In the genomic region with DNA sequence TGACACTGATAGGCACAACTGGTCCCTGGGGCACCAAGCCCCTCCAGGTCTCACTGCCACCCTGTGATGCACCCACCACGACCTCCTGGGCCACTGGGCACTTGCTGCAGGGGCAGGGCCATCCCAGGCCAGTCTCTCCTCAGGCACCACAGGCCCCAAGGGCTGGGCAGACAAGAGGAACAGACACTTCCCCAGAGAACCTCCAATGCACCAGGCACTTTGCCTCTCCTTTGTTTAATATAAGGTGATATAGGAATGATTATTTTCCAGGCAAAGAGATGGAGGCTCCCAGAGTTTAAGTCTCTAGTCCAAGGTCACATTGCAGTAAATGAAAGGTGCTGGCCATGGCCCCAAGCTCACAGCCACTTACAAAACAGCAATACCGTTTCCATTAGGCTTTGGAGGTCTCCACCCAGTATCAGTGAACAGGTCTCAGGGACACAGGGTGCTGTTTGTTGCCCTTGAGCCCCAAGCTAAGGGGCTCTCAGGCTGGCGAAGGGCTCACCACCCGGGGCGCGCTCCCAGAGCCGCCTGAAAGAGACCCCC, we compare ENCODE assay signal across 8 cellular contexts. TPM values are rescaled to one million over a fixed set of nuclear protein-coding genes. Genes with fewer than 3 reads are reported as not detected.
DNase-seq lines count a peak whose midpoint lies in the region; ATAC-seq and TF ChIP-seq lines count a peak whose summit lies in the region.

No MANE protein-coding gene starts in this region.

- peaks cover 31% of the 10 kb centered on the region for H3K4me1 Mint-ChIP-seq in glutamatergic neuron (ENCODE audit: low read depth, unreplicated experiment)

- H3K4me2 ChIP-seq in skeletal muscle satellite cell (ENCODE audit: low read length) = peak overlapping the region; percentile 81

- H3K36me3 ChIP-seq in SJSA1 (peaks cover 60% of the 10 kb centered on the region), skeletal muscle satellite cell (ENCODE audit: insufficient read depth, low read length) (peaks cover 6% of the 10 kb centered on the region)

- H3K36me3 Mint-ChIP-seq in glutamatergic neuron (ENCODE audit: unreplicated experiment) = no peaks in the 10 kb centered on the region

- peaks cover 20% of the 10 kb centered on the region for H3K9me3 Mint-ChIP-seq in glutamatergic neuron (ENCODE audit: unreplicated experiment)

- H3K4me3 ChIP-seq in SJSA1 (no peak overlapping the region), skeletal muscle satellite cell (ENCODE audit: low read length) (peak overlapping the region; percentile 59)

- no peak for DNase-seq in SJSA1 (ENCODE audit: low read depth in 1 of 2, low spot score in 2 of 2)
- no peak for DNase-seq in glutamatergic neuron
- DNase-seq in activated gamma-delta T cell (lab: John Stamatoyannopoulos, UW) = no peak
- DNase-seq in SHP77 treated with DMSO at 0.1 percent for 48 hours (lab: John Stamatoyannopoulos, UW) = no peak
- no peak for DNase-seq in HK-2 (ENCODE audit: unreplicated experiment)
- no peak for DNase-seq in dedifferentiated amniotic fluid mesenchymal stem cell (ENCODE audit: extremely low spot score)

- peak overlapping the region; percentile 64 for H3K9ac ChIP-seq in skeletal muscle satellite cell (ENCODE audit: low read depth, low read length)

- TF ChIP-seq CTCF in glutamatergic neuron (IDR thresholded peaks at IDR 0.05; ENCODE audit: partially characterized antibody, unreplicated experiment) = no peak

- H3K4me1 ChIP-seq in SJSA1 (replicated peaks) (peaks cover 63% of the 10 kb centered on the region), skeletal muscle satellite cell (ENCODE audit: control insufficient read depth, insufficient read depth, low read length) (peaks cover 46% of the 10 kb centered on the region)

- H3K27ac ChIP-seq in SJSA1 = peak overlapping the region; percentile 81

- peak overlapping the region; percentile 77 for H3K4me3 Mint-ChIP-seq in glutamatergic neuron (ENCODE audit: unreplicated experiment)

- peak; percentile 2 for ATAC-seq in GM21528 (IDR thresholded peaks at IDR 0.05; ENCODE audit: low FRiP score, unreplicated experiment)

- H3K27ac Mint-ChIP-seq in glutamatergic neuron (ENCODE audit: unreplicated experiment) = peak overlapping the region; percentile 12

- H3K9me3 ChIP-seq in SJSA1 (replicated peaks) (no peaks in the 10 kb centered on the region), skeletal muscle satellite cell (replicated peaks; ENCODE audit: low read length) (no peaks in the 10 kb centered on the region)

- H3K27me3 Mint-ChIP-seq in glutamatergic neuron (ENCODE audit: unreplicated experiment) = peaks cover 18% of the 10 kb centered on the region

- H3K27me3 ChIP-seq in SJSA1 (replicated peaks) = no peaks in the 10 kb centered on the region
- no peaks in the 10 kb centered on the region for H3K27me3 ChIP-seq in skeletal muscle satellite cell (ENCODE audit: control insufficient read depth, insufficient read depth, low read length)

RNA-seq across cellular contexts. Expression of gene DEPP1, which starts 4.5 kb away (rescaled TPM):
- 4.9 and 6.8 TPM in 2 replicates for total RNA-seq in SJSA1 (2014; rRNA removed; shearing (Covaris generic))
- 13.6 TPM for total RNA-seq in glutamatergic neuron (ENCODE audit: unreplicated experiment)
- 6.1 and 10.1 TPM in 2 replicates for total RNA-seq in skeletal muscle satellite cell (2012; rRNA removed)

RNA-seq across cellular contexts. Expression of gene RASSF4, which starts 14.6 kb away (rescaled TPM):
- total RNA-seq in SJSA1 (2014; rRNA removed; shearing (Covaris generic)) = 9.2 and 19.7 TPM in 2 replicates
- 137 TPM for total RNA-seq in glutamatergic neuron (ENCODE audit: unreplicated experiment)
- 1.8 and 10.5 TPM in 2 replicates for total RNA-seq in skeletal muscle satellite cell (2012; rRNA removed)

RNA-seq across cellular contexts. Expression of gene ZNF22, which starts 26.6 kb away (rescaled TPM):
- total RNA-seq in SJSA1 (2014; rRNA removed; shearing (Covaris generic)) = 59.6 and 88.5 TPM in 2 replicates
- 40.2 TPM for total RNA-seq in glutamatergic neuron (ENCODE audit: unreplicated experiment)
- 9.2 and 9.4 TPM in 2 replicates for total RNA-seq in skeletal muscle satellite cell (2012; rRNA removed)
